Comparison of ENCODE assay signal across 16 cellular contexts in the genomic region with DNA sequence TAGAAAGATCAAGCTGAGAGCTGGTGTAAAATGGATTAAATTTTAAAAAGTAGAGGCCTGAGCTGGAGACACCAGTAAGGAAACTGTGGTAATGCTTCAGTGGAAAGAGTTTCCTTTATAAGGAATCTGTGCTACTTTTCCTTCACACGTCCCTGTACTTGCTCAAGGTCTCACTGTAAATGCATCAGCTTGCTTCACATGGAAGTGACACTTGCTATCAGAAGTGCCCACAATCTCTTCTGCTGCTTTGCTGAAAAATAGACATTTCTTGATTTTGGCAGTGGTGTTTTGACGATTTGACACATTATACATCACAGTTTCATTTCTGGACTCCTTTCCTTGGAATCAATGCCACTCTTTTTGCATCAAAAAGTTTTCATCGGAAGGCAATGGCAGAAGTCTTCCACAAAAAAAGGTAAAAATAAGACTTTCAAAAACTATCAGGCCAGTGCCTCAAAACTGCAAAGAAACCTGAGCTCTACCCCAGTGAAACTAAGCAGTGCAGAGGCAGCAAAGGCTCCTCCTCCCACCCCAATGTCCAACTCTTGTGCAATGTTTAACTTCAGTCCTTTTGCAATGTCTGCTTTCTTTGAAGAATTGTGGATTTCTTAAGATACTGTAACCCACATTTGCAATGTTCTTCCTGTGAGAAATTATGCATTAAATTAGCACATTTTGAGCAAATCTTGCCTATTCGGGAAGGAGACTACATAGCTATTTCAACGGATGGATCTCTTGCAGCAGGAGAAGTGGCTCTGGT. TPM values are rescaled to one million over a fixed set of nuclear protein-coding genes. Genes with fewer than 3 reads are reported as not detected.
DNase-seq lines count a peak whose midpoint lies in the region; ATAC-seq lines count a peak whose summit lies in the region.
"Had no signal": no experiment of that assay in that cellular context is flagged by ENCODE, and none has a peak within 500 bp of the region (broad histone marks: within the 10 kb centered on the region; RNA-seq: fewer than 3 reads in every experiment).

No MANE protein-coding gene starts in this region.

- peak overlapping the region; percentile 37 to 86 for H3K27ac Mint-ChIP-seq in natural killer cell treated with Interleukin-12 subunit alpha and Interleukin-12 subunit beta and Interleukin-15 and Interleukin-18, amount 100 ng/mL, for 72 hours
- H3K27ac Mint-ChIP-seq: stimulated activated effector memory CD8-positive, alpha-beta T cell treated with anti-CD3 and anti-CD28 coated beads, Interleukin-12 subunit alpha, Interleukin-12 subunit beta, amount 100 ng/mL, for 72 hours had no signal

- peak overlapping the region; percentile 16 for H3K4me3 Mint-ChIP-seq in natural killer cell treated with Interleukin-12 subunit alpha and Interleukin-12 subunit beta and Interleukin-15 and Interleukin-18, amount 100 ng/mL, for 72 hours
- H3K4me3 Mint-ChIP-seq: stimulated activated effector memory CD8-positive, alpha-beta T cell treated with anti-CD3 and anti-CD28 coated beads, Interleukin-12 subunit alpha, Interleukin-12 subunit beta, amount 100 ng/mL, for 72 hours had no signal

- H3K36me3 Mint-ChIP-seq in natural killer cell treated with Interleukin-12 subunit alpha and Interleukin-12 subunit beta and Interleukin-15 and Interleukin-18, amount 100 ng/mL, for 72 hours, result no peaks in the 10 kb centered on the region
- H3K36me3 Mint-ChIP-seq: stimulated activated effector memory CD8-positive, alpha-beta T cell treated with anti-CD3 and anti-CD28 coated beads, Interleukin-12 subunit alpha, Interleukin-12 subunit beta, amount 100 ng/mL, for 72 hours had no signal

- ATAC-seq in natural killer cell treated with Interleukin-12 subunit alpha and Interleukin-12 subunit beta and Interleukin-15 and Interleukin-18, amount 100 ng/mL, for 72 hours, result peak; percentile 83 to 88
- ATAC-seq in GM19324 (IDR thresholded peaks at IDR 0.05; ENCODE audit: low FRiP score, unreplicated experiment), result no peak
- ATAC-seq in stimulated activated naive CD8-positive, alpha-beta T cell treated with anti-CD3 and anti-CD28 coated beads, Interleukin-15, Interleukin-2, amounts not matched to agents 100 U/mL and 50 U/mL, for 24 hours, result no peak
- ATAC-seq in GM19328 (IDR thresholded peaks at IDR 0.05; ENCODE audit: unreplicated experiment), result no peak
- ATAC-seq: psoas muscle; stimulated activated effector memory CD8-positive, alpha-beta T cell treated with anti-CD3 and anti-CD28 coated beads, Interleukin-12 subunit alpha, Interleukin-12 subunit beta, amount 100 ng/mL, for 72 hours had no signal

- H3K9me3 Mint-ChIP-seq in natural killer cell treated with Interleukin-12 subunit alpha and Interleukin-12 subunit beta and Interleukin-15 and Interleukin-18, amount 100 ng/mL, for 72 hours, result no peaks in the 10 kb centered on the region
- H3K9me3 Mint-ChIP-seq: stimulated activated effector memory CD8-positive, alpha-beta T cell treated with anti-CD3 and anti-CD28 coated beads, Interleukin-12 subunit alpha, Interleukin-12 subunit beta, amount 100 ng/mL, for 72 hours had no signal

- DNase-seq in CD1c-positive myeloid dendritic cell (ENCODE audit: extremely low spot score) (peak; percentile 60), NOMO-1 treated with dmso at 0.1 percent for 144 hours (lab: John Stamatoyannopoulos, UW; ENCODE audit: unreplicated experiment) (peak; percentile 82), fibroblast of gingiva (ENCODE audit: low read depth) (peak; percentile 76)
- peak; percentile 67 for DNase-seq in natural killer cell treated with Interleukin-12 subunit alpha and Interleukin-12 subunit beta and Interleukin-15 and Interleukin-18, amount 100 ng/mL, for 72 hours (ENCODE audit: low spot score)
- DNase-seq in stimulated activated CD4-positive, alpha-beta T cell treated with anti-CD3 and anti-CD28 coated beads, Interleukin-4, amount 100 ng/mL, for 24 hours, result no peak
- no peak for DNase-seq in stimulated activated naive CD8-positive, alpha-beta T cell treated with anti-CD3 and anti-CD28 coated beads, Interleukin-15, Interleukin-2, amounts not matched to agents 100 U/mL and 50 U/mL, for 24 hours
- DNase-seq: colonic mucosa; foreskin melanocyte; KG1; NCI-H2107; psoas muscle; stimulated activated CD4-positive, alpha-beta T cell treated with anti-CD3 and anti-CD28 coated beads, Interleukin-4, amount 100 ng/mL, for 1 hour; uterus had no signal

- H3K4me1 Mint-ChIP-seq in natural killer cell treated with Interleukin-12 subunit alpha and Interleukin-12 subunit beta and Interleukin-15 and Interleukin-18, amount 100 ng/mL, for 72 hours (ENCODE audit: low read depth in 2 of 2), result peaks cover 33 to 34% of the 10 kb centered on the region in 2 donors

- H3K27me3 Mint-ChIP-seq in natural killer cell treated with Interleukin-12 subunit alpha and Interleukin-12 subunit beta and Interleukin-15 and Interleukin-18, amount 100 ng/mL, for 72 hours, result no peaks in the 10 kb centered on the region

RNA-seq across cellular contexts. Expression of a gene that starts 18.4 kb away (rescaled TPM):
- total RNA-seq in natural killer cell treated with Interleukin-12 subunit alpha and Interleukin-12 subunit beta and Interleukin-15 and Interleukin-18, amount 100 ng/mL, for 72 hours, result 1 to 10 TPM; 2.9 to 9.2 TPM

Comparison
In these comparisons a context has a peak if more than half of its experiments do, and no peak if none do; other contexts are left out.
1. DNase-seq: peak in CD1c-positive myeloid dendritic cell (single experiment), NOMO-1 treated with dmso at 0.1 percent for 144 hours (single experiment), fibroblast of gingiva (single experiment) and natural killer cell treated with Interleukin-12 subunit alpha and Interleukin-12 subunit beta and Interleukin-15 and Interleukin-18, amount 100 ng/mL, for 72 hours (single experiment); none in stimulated activated CD4-positive, alpha-beta T cell treated with anti-CD3 and anti-CD28 coated beads, Interleukin-4, amount 100 ng/mL, for 24 hours (single experiment) and stimulated activated naive CD8-positive, alpha-beta T cell treated with anti-CD3 and anti-CD28 coated beads, Interleukin-15, Interleukin-2, amounts not matched to agents 100 U/mL and 50 U/mL, for 24 hours (single experiment).
2. ATAC-seq: peak in natural killer cell treated with Interleukin-12 subunit alpha and Interleukin-12 subunit beta and Interleukin-15 and Interleukin-18, amount 100 ng/mL, for 72 hours (2 of 2); none in GM19324 (single experiment), stimulated activated naive CD8-positive, alpha-beta T cell treated with anti-CD3 and anti-CD28 coated beads, Interleukin-15, Interleukin-2, amounts not matched to agents 100 U/mL and 50 U/mL, for 24 hours (single experiment) and GM19328 (single experiment).